In the genomic region with DNA sequence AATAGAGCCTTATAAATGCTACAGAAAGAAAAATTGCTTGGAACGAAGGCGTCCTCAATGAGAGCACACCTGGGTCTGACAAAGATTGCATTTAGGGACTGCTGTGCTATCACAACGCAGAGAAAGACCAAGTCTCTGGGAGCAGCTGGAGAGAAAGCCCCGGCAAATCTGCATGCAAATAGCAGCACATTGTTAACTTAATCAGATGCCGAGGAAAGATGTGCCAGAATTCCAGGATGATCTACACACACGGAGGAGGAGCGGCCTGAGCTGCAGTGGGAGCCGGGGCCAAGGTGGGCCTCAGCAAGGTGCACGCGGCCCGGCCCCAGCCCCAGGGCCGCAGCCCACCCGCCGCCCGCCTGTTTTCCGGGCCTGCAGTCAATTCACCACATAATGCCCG, we compare ENCODE assay signal across 27 cellular contexts. TPM values are rescaled to one million over a fixed set of nuclear protein-coding genes. Genes with fewer than 3 reads are reported as not detected.
DNase-seq lines count a peak whose midpoint lies in the region; ATAC-seq and TF ChIP-seq lines count a peak whose summit lies in the region.
"Had no signal": no experiment of that assay in that cellular context is flagged by ENCODE, and none has a peak within 500 bp of the region (broad histone marks: within the 10 kb centered on the region; RNA-seq: fewer than 3 reads in every experiment).

No MANE protein-coding gene starts in this region.

- H3K4me3 ChIP-seq in heart left ventricle: no peak overlapping the region
- H3K4me3 ChIP-seq: lung, upper lobe of left lung had no signal

- no peaks in the 10 kb centered on the region for H3K9me3 Mint-ChIP-seq in neural crest cell
- H3K9me3 Mint-ChIP-seq: activated CD8-positive, alpha-beta T cell treated with anti-CD3 and anti-CD28 coated beads for 36 hours; activated naive CD4-positive, alpha-beta T cell treated with anti-CD3 and anti-CD28 coated beads, Interleukin-2, amount 10 ng/mL, durations not matched to agents 7 days and 5 days; effector memory CD8-positive, alpha-beta T cell had no signal

- H3K4me3 Mint-ChIP-seq in neural crest cell: peak overlapping the region; percentile 66
- H3K4me3 Mint-ChIP-seq: activated CD8-positive, alpha-beta T cell treated with anti-CD3 and anti-CD28 coated beads for 36 hours; activated naive CD4-positive, alpha-beta T cell treated with anti-CD3 and anti-CD28 coated beads, Interleukin-2, amount 10 ng/mL, durations not matched to agents 7 days and 5 days; effector memory CD8-positive, alpha-beta T cell; stimulated activated naive B cell treated with anti-CD40 and anti-IgM and Interleukin-4, amounts not matched to agents 10 μg/mL and 1 μg/mL and 100 μg/mL, for 72 hours had no signal

- no peaks in the 10 kb centered on the region for H3K36me3 ChIP-seq in heart left ventricle
- H3K36me3 ChIP-seq: BE2C, upper lobe of left lung had no signal

- 22 to 37% (median 25%) methylated on average over 17 of the region's 17 CpGs for WGBS in heart left ventricle, 4 donors

- ATAC-seq in heart left ventricle (no peak), HG02884 (IDR thresholded peaks at IDR 0.05; ENCODE audit: unreplicated experiment) (no peak), GM18868 (IDR thresholded peaks at IDR 0.05; ENCODE audit: unreplicated experiment) (no peak)
- ATAC-seq: activated CD8-positive, alpha-beta T cell treated with anti-CD3 and anti-CD28 coated beads for 36 hours; effector memory CD8-positive, alpha-beta T cell; SK-N-SH treated with all-trans-retinoic acid at 6 μM for 48 hours; stimulated activated naive B cell treated with anti-CD40 and anti-IgM and Interleukin-4, amounts not matched to agents 10 μg/mL and 1 μg/mL and 100 μg/mL, for 72 hours had no signal

- H3K27ac ChIP-seq in heart left ventricle: no peak overlapping the region
- H3K27ac ChIP-seq: HL-60, upper lobe of left lung had no signal

- DNase-seq in cardiac septum (ENCODE audit: low spot score) (peak; percentile 50), heart left ventricle (no peak), iPS DF 19.7 (ENCODE audit: low read depth, low spot score) (peak; percentile 73), neural crest cell (ENCODE audit: low read depth, low spot score) (no peak), COLO668 (lab: John Stamatoyannopoulos, UW; ENCODE audit: unreplicated experiment) (no peak), NCI-H510A (lab: John Stamatoyannopoulos, UW) (no peak)
- DNase-seq: activated CD8-positive, alpha-beta T cell treated with anti-CD3 and anti-CD28 coated beads for 36 hours; activated naive CD4-positive, alpha-beta T cell treated with anti-CD3 and anti-CD28 coated beads, Interleukin-2, amount 10 ng/mL, durations not matched to agents 7 days and 5 days; activated T-cell treated with anti-CD3 and anti-CD28 coated beads, Interleukin-2, amount 50 U/mL, for 1 hour; aorta; BE2C; COR-L47; effector memory CD8-positive, alpha-beta T cell; IMR-90; islet precursor cell; NCI-H1417; NCI-H510A treated with DMSO at 0.1 percent for 48 hours; stimulated activated naive B cell treated with anti-CD40 and anti-IgM and Interleukin-4, amounts not matched to agents 10 μg/mL and 1 μg/mL and 100 μg/mL, for 72 hours had no signal

- TF ChIP-seq CTCF in heart left ventricle (IDR thresholded peaks at IDR 0.05): no peak
- no peak for TF ChIP-seq CTCF in neural crest cell (conservative IDR thresholded peaks at IDR 0.05)

- peaks cover 3 to 55% (median 34%) of the 10 kb centered on the region in 9 donors for H3K27me3 ChIP-seq in heart left ventricle
- H3K27me3 ChIP-seq: BE2C had no signal

- no peak for TF ChIP-seq POLR2A in heart left ventricle (IDR thresholded peaks at IDR 0.05)

- intact Hi-C loops in cardiac septum (cut with DNase I): no loop called here
- intact Hi-C loops in heart left ventricle (cut with DNase I): no loop called here

- H3K27me3 Mint-ChIP-seq in neural crest cell (ENCODE audit: low read depth): peaks cover 72% of the 10 kb centered on the region

- H3K9me3 ChIP-seq in heart left ventricle: no peaks in the 10 kb centered on the region
- H3K9me3 ChIP-seq: BE2C, upper lobe of left lung had no signal

- H3K4me1 Mint-ChIP-seq in neural crest cell: peaks cover 23% of the 10 kb centered on the region
- H3K4me1 Mint-ChIP-seq: activated naive CD4-positive, alpha-beta T cell treated with anti-CD3 and anti-CD28 coated beads, Interleukin-2, amount 10 ng/mL, durations not matched to agents 7 days and 5 days; stimulated activated naive B cell treated with anti-CD40 and anti-IgM and Interleukin-4, amounts not matched to agents 10 μg/mL and 1 μg/mL and 100 μg/mL, for 72 hours had no signal

- H3K36me3 Mint-ChIP-seq in neural crest cell (ENCODE audit: low read depth): no peaks in the 10 kb centered on the region
- H3K36me3 Mint-ChIP-seq: activated naive CD4-positive, alpha-beta T cell treated with anti-CD3 and anti-CD28 coated beads, Interleukin-2, amount 10 ng/mL, durations not matched to agents 7 days and 5 days; stimulated activated naive B cell treated with anti-CD40 and anti-IgM and Interleukin-4, amounts not matched to agents 10 μg/mL and 1 μg/mL and 100 μg/mL, for 72 hours had no signal

- peaks cover 0 to 5% (median 0%) of the 10 kb centered on the region in 12 donors for H3K4me1 ChIP-seq in heart left ventricle

- no peak overlapping the region for H3K27ac Mint-ChIP-seq in neural crest cell (ENCODE audit: unreplicated experiment)
- H3K27ac Mint-ChIP-seq: activated CD8-positive, alpha-beta T cell treated with anti-CD3 and anti-CD28 coated beads for 36 hours; activated naive CD4-positive, alpha-beta T cell treated with anti-CD3 and anti-CD28 coated beads, Interleukin-2, amount 10 ng/mL, durations not matched to agents 7 days and 5 days; effector memory CD8-positive, alpha-beta T cell; stimulated activated naive B cell treated with anti-CD40 and anti-IgM and Interleukin-4, amounts not matched to agents 10 μg/mL and 1 μg/mL and 100 μg/mL, for 72 hours had no signal

RNA-seq across cellular contexts. Expression of gene ZNF536, which starts 1.4 kb away (rescaled TPM):
- total RNA-seq in cardiac septum: 11.9 TPM
- total RNA-seq in heart left ventricle: 10 to 100 TPM in 1 of 9 donors, 1 to 10 TPM in 8; 1.1 to 10.1 (median 2.5) TPM
- 1 to 10 TPM in 1 of 2 donors, under 1 TPM in 1; 0.17 to 1.5 TPM for polyA plus RNA-seq in heart left ventricle
- 18.7 and 22.0 TPM in 2 replicates for total RNA-seq in neural crest cell
- total RNA-seq: A172; activated CD8-positive, alpha-beta T cell treated with anti-CD3 and anti-CD28 coated beads for 36 hours; glomerular endothelial cell; IMR-90; myocyte had no signal
- polyA plus RNA-seq: IMR-90 had no signal

Comparison
In these comparisons a context has a peak if more than half of its experiments do, and no peak if none do; other contexts are left out.
1. DNase-seq: peak in cardiac septum (single experiment) and iPS DF 19.7 (single experiment); none in heart left ventricle (0 of 5), neural crest cell (single experiment), COLO668 (single experiment) and NCI-H510A (single experiment).